In the genomic region with DNA sequence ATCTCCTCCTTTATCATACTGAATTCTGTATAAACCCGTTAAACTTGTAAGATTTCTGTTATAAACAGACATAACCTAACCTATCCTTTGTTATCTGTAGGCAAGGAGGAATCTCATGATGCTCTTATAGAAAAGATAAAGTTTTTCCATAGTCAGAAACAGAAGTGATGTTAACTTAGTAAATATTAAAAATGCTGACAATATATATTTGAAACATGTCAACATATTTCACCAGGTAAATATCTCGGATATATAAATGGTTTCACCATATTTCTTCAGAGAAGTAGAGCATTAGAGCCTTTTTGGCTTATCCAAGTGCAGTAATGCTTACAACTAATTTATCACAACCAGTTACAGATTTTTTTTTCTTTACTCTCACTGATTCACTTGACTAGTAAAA, we compare ENCODE assay signal across 32 cellular contexts.
"Had no signal": no experiment of that assay in that cellular context is flagged by ENCODE, and none has a peak within 500 bp of the region (broad histone marks: within the 10 kb centered on the region; RNA-seq: fewer than 3 reads in every experiment).

No MANE protein-coding gene starts in this region.

- H3K27me3 ChIP-seq: adrenal gland, ascending aorta, body of pancreas, brain microvascular endothelial cell, breast epithelium, cardiac muscle cell had no signal

- FAIRE-seq: astrocyte, bronchial epithelial cell had no signal

- H3K4me3 ChIP-seq: adrenal gland, ascending aorta, body of pancreas, breast epithelium, cardiac muscle cell had no signal

- DNase-seq: activated effector memory CD4-positive, alpha-beta T cell treated with anti-CD3 and anti-CD28 coated beads, Interleukin-2, amount 50 U/mL, for 16 hours; activated effector memory CD4-positive, alpha-beta T cell treated with Interleukin-2 at 50 U/mL for 16 hours; activated gamma-delta T cell; activated gamma-delta T cell treated with Interleukin-2 at 50 U/mL for 16 hours; activated naive CD4-positive, alpha-beta T cell; activated naive CD4-positive, alpha-beta T cell treated with anti-CD3 and anti-CD28 coated beads for 36 hours; activated naive CD4-positive, alpha-beta T cell treated with anti-CD3 and anti-CD28 coated beads, Interleukin-2, amount 10 ng/mL, durations not matched to agents 7 days and 5 days; activated naive CD4-positive, alpha-beta T cell treated with anti-CD3 and anti-CD28 coated beads, Interleukin-2, amount 50 U/mL, for 16 hours; activated naive CD4-positive, alpha-beta T cell treated with Interleukin-2 at 50 U/mL for 16 hours; activated naive CD8-positive, alpha-beta T cell treated with anti-CD3 and anti-CD28 coated beads for 36 hours; activated naive CD8-positive, alpha-beta T cell treated with anti-CD3 and anti-CD28 coated beads, Interleukin-2, amount 10 ng/mL, durations not matched to agents 7 days and 5 days; activated naive CD8-positive, alpha-beta T cell treated with anti-CD3 and anti-CD28 coated beads, Interleukin-2, amount 50 U/mL, for 24 hours; activated T-cell treated with anti-CD3 and anti-CD28 coated beads, Interleukin-2, amount 50 U/mL, for 24 hours; activated T-cell treated with anti-CD3 and anti-CD28 coated beads, Interleukin-2, amount 50 U/mL, for 4 hours; activated T-cell treated with anti-CD3 and anti-CD28 coated beads, Interleukin-2, amount 50 U/mL, for 48 hours; activated T-cell treated with anti-CD3 and anti-CD28 coated beads, Interleukin-2, amount 50 U/mL, for 72 hours; adrenal gland; amniotic stem cell; amygdala; aorta; body of pancreas; brain microvascular endothelial cell; caudate nucleus; central memory CD4-positive, alpha-beta T cell; cerebellar nuclear complex had no signal

- H3K9me3 ChIP-seq: adrenal gland, ascending aorta, body of pancreas, breast epithelium had no signal

- H3K27ac ChIP-seq: adrenal gland, ascending aorta, body of pancreas, brain microvascular endothelial cell, breast epithelium, cardiac muscle cell had no signal

- H3K4me1 ChIP-seq: adrenal gland, ascending aorta, body of pancreas, breast epithelium had no signal

- ATAC-seq: activated naive CD4-positive, alpha-beta T cell treated with anti-CD3 and anti-CD28 coated beads, Interleukin-2, amount 50 U/mL, for 72 hours; activated naive CD8-positive, alpha-beta T cell treated with anti-CD3 and anti-CD28 coated beads, Interleukin-2, amount 50 U/mL, for 24 hours; activated T-cell treated with anti-CD3 and anti-CD28 coated beads, Interleukin-2, amount 50 U/mL, for 4 hours; activated T-cell treated with anti-CD3 and anti-CD28 coated beads, Interleukin-2, amount 50 U/mL, for 72 hours; activated T-helper 17 cell treated with anti-CD3 and anti-CD28 coated beads, Interleukin-2, amount 50 U/mL, for 72 hours; body of pancreas had no signal

- H3K36me3 ChIP-seq: adrenal gland, ascending aorta, brain microvascular endothelial cell, breast epithelium, cardiac muscle cell had no signal
